16 cellular contexts compared by ENCODE assay signal in the genomic region with DNA sequence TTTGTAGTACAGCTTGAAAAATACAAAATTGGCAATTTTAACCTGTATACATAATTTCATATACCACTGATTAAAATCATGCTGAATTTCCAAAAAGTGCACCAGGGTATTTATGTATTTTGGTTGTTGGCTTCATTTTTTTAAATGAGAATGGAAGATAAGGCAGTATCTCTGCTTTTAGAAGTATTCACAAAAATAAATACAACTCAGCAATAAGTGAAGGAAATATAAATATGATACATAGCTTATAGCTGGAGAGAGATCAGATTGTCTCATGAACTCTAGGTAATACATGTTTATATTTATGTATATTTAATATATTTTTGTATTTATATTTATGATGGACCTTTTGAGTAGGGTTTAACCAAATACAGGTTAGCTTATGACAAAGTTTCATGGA.
DNase-seq lines count a peak whose midpoint lies in the region; ATAC-seq and TF ChIP-seq lines count a peak whose summit lies in the region.
"Had no signal": no experiment of that assay in that cellular context is flagged by ENCODE, and none has a peak within 500 bp of the region (broad histone marks: within the 10 kb centered on the region; RNA-seq: fewer than 3 reads in every experiment).

No MANE protein-coding gene starts in this region.

- H3K36me3 ChIP-seq in CD4-positive, CD25-positive, alpha-beta regulatory T cell (ENCODE audit: control insufficient read depth, insufficient read depth, low read length) = peaks cover 73% of the 10 kb centered on the region
- H3K36me3 ChIP-seq in naive thymus-derived CD4-positive, alpha-beta T cell (ENCODE audit: control insufficient read depth in 2 of 3, insufficient read depth in 3 of 3, low read length in 3 of 3) = peaks cover 13 to 37% (median 29%) of the 10 kb centered on the region in 3 experiments

- no peak overlapping the region for H3K27ac ChIP-seq in CD4-positive, CD25-positive, alpha-beta regulatory T cell (ENCODE audit: insufficient read depth, low read length, poor library complexity, severe bottlenecking)
- no peak overlapping the region for H3K27ac ChIP-seq in naive thymus-derived CD4-positive, alpha-beta T cell (ENCODE audit: low read depth, low read length)
- H3K27ac ChIP-seq: Peyer's patch had no signal

- no peaks in the 10 kb centered on the region for H3K9me3 Mint-ChIP-seq in activated CD4-positive, alpha-beta memory T cell treated with anti-CD3 and anti-CD28 coated beads for 36 hours
- no peaks in the 10 kb centered on the region for H3K9me3 Mint-ChIP-seq in activated CD4-positive, alpha-beta memory T cell treated with anti-CD3 and anti-CD28 coated beads, Interleukin-2, amount 10 ng/mL, durations not matched to agents 7 days and 5 days
- H3K9me3 Mint-ChIP-seq in CD4-positive, CD25-positive, alpha-beta regulatory T cell = no peaks in the 10 kb centered on the region
- no peaks in the 10 kb centered on the region for H3K9me3 Mint-ChIP-seq in activated T-helper 1 cell treated with anti-CD3 and anti-CD28 coated beads, Interleukin-12 subunit alpha, Interleukin-12 subunit beta, Interleukin-2, Interleukin-4 antibody, amounts not matched to agents 30 ng/mL and 10 ng/mL and 1 ng/mL, durations not matched to agents 14 hours and 24 hours and 36 hours
- no peaks in the 10 kb centered on the region for H3K9me3 Mint-ChIP-seq in naive thymus-derived CD4-positive, alpha-beta T cell

- H3K4me1 Mint-ChIP-seq in activated CD4-positive, alpha-beta memory T cell treated with anti-CD3 and anti-CD28 coated beads for 36 hours (ENCODE audit: low read depth) = peaks cover 41% of the 10 kb centered on the region
- H3K4me1 Mint-ChIP-seq in activated CD4-positive, alpha-beta memory T cell treated with anti-CD3 and anti-CD28 coated beads, Interleukin-2, amount 10 ng/mL, durations not matched to agents 7 days and 5 days = peaks cover 19% of the 10 kb centered on the region
- H3K4me1 Mint-ChIP-seq in CD4-positive, CD25-positive, alpha-beta regulatory T cell = peaks cover 26 to 48% (median 33%) of the 10 kb centered on the region in 4 donors
- H3K4me1 Mint-ChIP-seq in activated T-helper 1 cell treated with anti-CD3 and anti-CD28 coated beads, Interleukin-12 subunit alpha, Interleukin-12 subunit beta, Interleukin-2, Interleukin-4 antibody, amounts not matched to agents 30 ng/mL and 10 ng/mL and 1 ng/mL, durations not matched to agents 14 hours and 24 hours and 36 hours (ENCODE audit: low read depth) = peaks cover 27% of the 10 kb centered on the region
- peaks cover 8 to 51% (median 24%) of the 10 kb centered on the region in 7 donors for H3K4me1 Mint-ChIP-seq in naive thymus-derived CD4-positive, alpha-beta T cell

- no peaks in the 10 kb centered on the region for H3K27me3 ChIP-seq in CD4-positive, CD25-positive, alpha-beta regulatory T cell (ENCODE audit: control insufficient read depth, insufficient read depth, low read length)
- H3K27me3 ChIP-seq in naive thymus-derived CD4-positive, alpha-beta T cell (ENCODE audit: control insufficient read depth in 2 of 2, insufficient read depth in 2 of 2, low read length in 2 of 2) = no peaks in the 10 kb centered on the region
- H3K27me3 ChIP-seq: Peyer's patch had no signal

- H3K4me3 Mint-ChIP-seq in activated CD4-positive, alpha-beta memory T cell treated with anti-CD3 and anti-CD28 coated beads for 36 hours = no peak overlapping the region
- H3K4me3 Mint-ChIP-seq in activated CD4-positive, alpha-beta memory T cell treated with anti-CD3 and anti-CD28 coated beads, Interleukin-2, amount 10 ng/mL, durations not matched to agents 7 days and 5 days = no peak overlapping the region
- no peak overlapping the region for H3K4me3 Mint-ChIP-seq in CD4-positive, CD25-positive, alpha-beta regulatory T cell
- H3K4me3 Mint-ChIP-seq in activated T-helper 1 cell treated with anti-CD3 and anti-CD28 coated beads, Interleukin-12 subunit alpha, Interleukin-12 subunit beta, Interleukin-2, Interleukin-4 antibody, amounts not matched to agents 30 ng/mL and 10 ng/mL and 1 ng/mL, durations not matched to agents 14 hours and 24 hours and 36 hours = no peak overlapping the region
- H3K4me3 Mint-ChIP-seq in naive thymus-derived CD4-positive, alpha-beta T cell = no peak overlapping the region
- H3K4me3 Mint-ChIP-seq: B cell had no signal

- CTCF ChIA-PET in activated CD4-positive, alpha-beta memory T cell treated with anti-CD3 and anti-CD28 coated beads for 36 hours (lab: Charles Lee) = no interaction called here
- CTCF ChIA-PET in activated CD4-positive, alpha-beta memory T cell treated with anti-CD3 and anti-CD28 coated beads, Interleukin-2, amount 10 ng/mL, durations not matched to agents 7 days and 5 days (lab: Charles Lee) = interaction anchor here (0.6 kb wide), 1 partner anchor 108 kb away, joined by 3 read pairs; no protein-coding TSS in a partner anchor
- CTCF ChIA-PET in naive thymus-derived CD4-positive, alpha-beta T cell (lab: Charles Lee) = no interaction called here

- peaks cover 7% of the 10 kb centered on the region for H3K4me1 ChIP-seq in CD4-positive, CD25-positive, alpha-beta regulatory T cell (ENCODE audit: control insufficient read depth, insufficient read depth, low read length, poor library complexity, severe bottlenecking)
- H3K4me1 ChIP-seq in naive thymus-derived CD4-positive, alpha-beta T cell (ENCODE audit: control insufficient read depth in 2 of 2, insufficient read depth in 2 of 2, low read length in 2 of 2) = no peaks in the 10 kb centered on the region
- H3K4me1 ChIP-seq: Peyer's patch had no signal

- POLR2A ChIA-PET in activated CD4-positive, alpha-beta memory T cell treated with anti-CD3 and anti-CD28 coated beads for 36 hours (lab: Charles Lee) = interaction anchor here (1.3 kb wide), 1 partner anchor 82 kb away, joined by 3 read pairs; no protein-coding TSS in a partner anchor
- POLR2A ChIA-PET in activated CD4-positive, alpha-beta memory T cell treated with anti-CD3 and anti-CD28 coated beads, Interleukin-2, amount 10 ng/mL, durations not matched to agents 7 days and 5 days (lab: Charles Lee) = no interaction called here
- POLR2A ChIA-PET in naive thymus-derived CD4-positive, alpha-beta T cell (lab: Charles Lee) = no interaction called here

- peak overlapping the region; percentile 30 for H3K27ac Mint-ChIP-seq in activated CD4-positive, alpha-beta memory T cell treated with anti-CD3 and anti-CD28 coated beads for 36 hours
- no peak overlapping the region for H3K27ac Mint-ChIP-seq in activated CD4-positive, alpha-beta memory T cell treated with anti-CD3 and anti-CD28 coated beads, Interleukin-2, amount 10 ng/mL, durations not matched to agents 7 days and 5 days
- H3K27ac Mint-ChIP-seq in CD4-positive, CD25-positive, alpha-beta regulatory T cell = peak overlapping the region in 2 of 3 donors; percentile 49 to 54
- peak overlapping the region; percentile 11 for H3K27ac Mint-ChIP-seq in activated T-helper 1 cell treated with anti-CD3 and anti-CD28 coated beads, Interleukin-12 subunit alpha, Interleukin-12 subunit beta, Interleukin-2, Interleukin-4 antibody, amounts not matched to agents 30 ng/mL and 10 ng/mL and 1 ng/mL, durations not matched to agents 14 hours and 24 hours and 36 hours
- H3K27ac Mint-ChIP-seq in naive thymus-derived CD4-positive, alpha-beta T cell = peak overlapping the region in 5 of 9 donors; percentile 48 to 75 (median 51)
- H3K27ac Mint-ChIP-seq: B cell had no signal

- no peak for ATAC-seq in CD4-positive, CD25-positive, alpha-beta regulatory T cell (ENCODE audit: low read depth in 2 of 2)
- ATAC-seq in naive thymus-derived CD4-positive, alpha-beta T cell = no peak
- no peak for ATAC-seq in omental fat pad (ENCODE audit: low FRiP score)

- in situ Hi-C loops in GM13977 (cut with MboI; ENCODE audit: low pct_unique_long_range_greater_than_20kb, low sequenced_read_pairs, unreplicated experiment) = no loop called here

- no peak for TF ChIP-seq CTCF in omental fat pad (IDR thresholded peaks at IDR 0.05)
- no peak for TF ChIP-seq CTCF in GM13977 (IDR thresholded peaks at IDR 0.05; ENCODE audit: extremely low read depth, insufficient read depth, missing control alignments)

- no peaks in the 10 kb centered on the region for H3K27me3 Mint-ChIP-seq in activated CD4-positive, alpha-beta memory T cell treated with anti-CD3 and anti-CD28 coated beads for 36 hours
- H3K27me3 Mint-ChIP-seq in activated CD4-positive, alpha-beta memory T cell treated with anti-CD3 and anti-CD28 coated beads, Interleukin-2, amount 10 ng/mL, durations not matched to agents 7 days and 5 days = no peaks in the 10 kb centered on the region
- H3K27me3 Mint-ChIP-seq in CD4-positive, CD25-positive, alpha-beta regulatory T cell = no peaks in the 10 kb centered on the region
- H3K27me3 Mint-ChIP-seq in activated T-helper 1 cell treated with anti-CD3 and anti-CD28 coated beads, Interleukin-12 subunit alpha, Interleukin-12 subunit beta, Interleukin-2, Interleukin-4 antibody, amounts not matched to agents 30 ng/mL and 10 ng/mL and 1 ng/mL, durations not matched to agents 14 hours and 24 hours and 36 hours (ENCODE audit: insufficient read depth) = no peaks in the 10 kb centered on the region
- H3K27me3 Mint-ChIP-seq in naive thymus-derived CD4-positive, alpha-beta T cell = no peaks in the 10 kb centered on the region
- H3K27me3 Mint-ChIP-seq: B cell had no signal

- intact Hi-C loops in activated CD4-positive, alpha-beta memory T cell treated with anti-CD3 and anti-CD28 coated beads for 36 hours (cut with micrococcal nuclease) = loop anchor here (5.0 kb wide), 3 partner anchors 113 to 173 kb away; no protein-coding TSS in a partner anchor
- intact Hi-C loops in activated T-helper 1 cell treated with anti-CD3 and anti-CD28 coated beads, Interleukin-12 subunit alpha, Interleukin-12 subunit beta, Interleukin-2, Interleukin-4 antibody, amounts not matched to agents 30 ng/mL and 10 ng/mL and 1 ng/mL, durations not matched to agents 14 hours and 24 hours and 36 hours (cut with micrococcal nuclease) = no loop called here
- intact Hi-C loops in naive thymus-derived CD4-positive, alpha-beta T cell (cut with micrococcal nuclease) = loop anchor here in 1 of 2 donors (5.0 to 10.0 kb wide), 2 partner anchors 113 to 490 kb away; partner anchors contain the start of gene EFCAB10

- peaks cover 49% of the 10 kb centered on the region for H3K36me3 Mint-ChIP-seq in activated CD4-positive, alpha-beta memory T cell treated with anti-CD3 and anti-CD28 coated beads for 36 hours
- peaks cover 71% of the 10 kb centered on the region for H3K36me3 Mint-ChIP-seq in activated CD4-positive, alpha-beta memory T cell treated with anti-CD3 and anti-CD28 coated beads, Interleukin-2, amount 10 ng/mL, durations not matched to agents 7 days and 5 days (ENCODE audit: low read depth)
- H3K36me3 Mint-ChIP-seq in CD4-positive, CD25-positive, alpha-beta regulatory T cell = peaks cover 22% of the 10 kb centered on the region
- H3K36me3 Mint-ChIP-seq in activated T-helper 1 cell treated with anti-CD3 and anti-CD28 coated beads, Interleukin-12 subunit alpha, Interleukin-12 subunit beta, Interleukin-2, Interleukin-4 antibody, amounts not matched to agents 30 ng/mL and 10 ng/mL and 1 ng/mL, durations not matched to agents 14 hours and 24 hours and 36 hours (ENCODE audit: low read depth) = peaks cover 39% of the 10 kb centered on the region
- peaks cover 1 to 39% (median 14%) of the 10 kb centered on the region in 5 donors for H3K36me3 Mint-ChIP-seq in naive thymus-derived CD4-positive, alpha-beta T cell

- no peak overlapping the region for H3K4me3 ChIP-seq in CD4-positive, CD25-positive, alpha-beta regulatory T cell (ENCODE audit: low read depth, low read length)
- no peak overlapping the region for H3K4me3 ChIP-seq in naive thymus-derived CD4-positive, alpha-beta T cell (ENCODE audit: low read length)
- H3K4me3 ChIP-seq: Peyer's patch had no signal

- H3K9me3 ChIP-seq in CD4-positive, CD25-positive, alpha-beta regulatory T cell (ENCODE audit: control insufficient read depth in 2 of 2, low read length in 2 of 2) = no peaks in the 10 kb centered on the region
- H3K9me3 ChIP-seq in naive thymus-derived CD4-positive, alpha-beta T cell (ENCODE audit: control insufficient read depth in 2 of 3, low read length in 3 of 3) = no peaks in the 10 kb centered on the region
- H3K9me3 ChIP-seq: Peyer's patch had no signal

- no peak for DNase-seq in activated CD4-positive, alpha-beta memory T cell treated with anti-CD3 and anti-CD28 coated beads for 36 hours
- DNase-seq in activated CD4-positive, alpha-beta memory T cell treated with anti-CD3 and anti-CD28 coated beads, Interleukin-2, amount 10 ng/mL, durations not matched to agents 7 days and 5 days = no peak
- DNase-seq in CD4-positive, CD25-positive, alpha-beta regulatory T cell = no peak
- DNase-seq in activated T-helper 1 cell treated with anti-CD3 and anti-CD28 coated beads, Interleukin-12 subunit alpha, Interleukin-12 subunit beta, Interleukin-2, Interleukin-4 antibody, amounts not matched to agents 30 ng/mL and 10 ng/mL and 1 ng/mL, durations not matched to agents 14 hours and 24 hours and 36 hours (ENCODE audit: low spot score) = no peak
- DNase-seq in naive thymus-derived CD4-positive, alpha-beta T cell = no peak
- no peak for DNase-seq in omental fat pad (ENCODE audit: low spot score)
- DNase-seq in GM13977 (ENCODE audit: low spot score) = no peak
- DNase-seq: DMS53; KBM-7; NCI-H1105 treated with DMSO at 0.1 percent for 48 hours; NCI-H1694; NCI-H2081 treated with DMSO at 0.1 percent for 48 hours; NCI-H748 treated with DMSO at 0.1 percent for 48 hours; NK-92 treated with Interleukin-12 subunit alpha and Interleukin-12 subunit beta, amount 100 ng/mL, for 24 hours; Peyer's patch had no signal
